In the genomic region with DNA sequence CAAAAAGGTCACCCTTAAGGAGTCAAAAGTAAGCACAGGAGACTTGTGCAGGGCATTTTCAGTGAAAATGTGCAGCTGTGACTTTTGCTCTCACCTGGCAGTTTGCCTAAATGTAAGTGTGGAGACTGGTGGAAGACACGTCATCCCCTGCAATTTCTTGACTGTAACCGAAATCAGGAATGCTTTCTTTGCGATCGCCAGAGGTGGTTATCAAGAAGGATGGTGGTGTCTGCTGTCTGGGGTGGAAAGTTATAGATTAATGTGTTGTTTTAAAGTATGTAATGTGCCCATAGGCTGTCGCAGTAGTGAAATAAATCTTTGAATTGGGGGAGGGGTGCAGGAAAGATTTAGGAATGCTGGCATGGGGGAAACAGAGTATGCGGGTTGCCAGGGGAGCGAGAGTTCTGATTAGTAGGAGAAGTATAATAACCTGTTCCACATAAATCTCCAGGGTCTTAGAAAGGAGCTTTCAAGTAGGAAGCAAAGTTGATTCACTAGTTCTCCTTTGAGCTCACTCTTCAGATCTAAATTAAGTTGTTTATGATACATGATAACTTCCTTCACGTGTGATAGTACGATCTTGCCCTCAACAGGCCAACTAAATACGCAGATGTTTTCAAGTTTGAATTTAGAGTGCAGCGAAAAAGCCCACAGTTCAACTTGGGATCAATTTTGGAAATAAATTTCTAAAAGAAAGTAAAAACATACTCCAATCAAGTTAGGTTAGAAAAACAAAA, we compare ENCODE assay signal across 13 cellular contexts.
DNase-seq lines count a peak whose midpoint lies in the region; ATAC-seq and TF ChIP-seq lines count a peak whose summit lies in the region.
"Had no signal": no experiment of that assay in that cellular context is flagged by ENCODE, and none has a peak within 500 bp of the region (broad histone marks: within the 10 kb centered on the region; RNA-seq: fewer than 3 reads in every experiment).

No MANE protein-coding gene starts in this region.

- H3K27me3 Mint-ChIP-seq in HFFc6 (ENCODE audit: insufficient read depth) = no peaks in the 10 kb centered on the region; the same call in 1 of the 2 replicates
- no peaks in the 10 kb centered on the region for H3K27me3 Mint-ChIP-seq in activated CD8-positive, alpha-beta memory T cell treated with anti-CD3 and anti-CD28 coated beads, Interleukin-2, amount 10 ng/mL, durations not matched to agents 7 days and 5 days
- H3K27me3 Mint-ChIP-seq: activated naive CD8-positive, alpha-beta T cell; naive B cell; stimulated activated memory B cell treated with anti-CD40 and anti-IgM and Interleukin-4, amounts not matched to agents 10 μg/mL and 1 μg/mL and 100 μg/mL, for 72 hours had no signal

- H3K27ac Mint-ChIP-seq in HFFc6 = peak overlapping the region; percentile 7; the same call in 1 of the 2 replicates
- no peak overlapping the region for H3K27ac Mint-ChIP-seq in activated CD8-positive, alpha-beta memory T cell treated with anti-CD3 and anti-CD28 coated beads, Interleukin-2, amount 10 ng/mL, durations not matched to agents 7 days and 5 days
- H3K27ac Mint-ChIP-seq: activated naive CD8-positive, alpha-beta T cell; naive B cell; stimulated activated memory B cell treated with anti-CD40 and anti-IgM and Interleukin-4, amounts not matched to agents 10 μg/mL and 1 μg/mL and 100 μg/mL, for 72 hours had no signal

- DNase-seq in HFFc6 (no peak), glomerular visceral epithelial cell (ENCODE audit: extremely low spot score) (peak; percentile 81), skeletal muscle cell (ENCODE audit: low read depth) (peak; percentile 71), DMS153 (lab: John Stamatoyannopoulos, UW) (no peak), erythroblast (lab: John Stamatoyannopoulos, UW) (no peak)
- DNase-seq in activated CD8-positive, alpha-beta memory T cell treated with anti-CD3 and anti-CD28 coated beads, Interleukin-2, amount 10 ng/mL, durations not matched to agents 7 days and 5 days = no peak
- DNase-seq: naive B cell, NCI-H2081 treated with DMSO at 0.1 percent for 48 hours had no signal

- no peaks in the 10 kb centered on the region for H3K36me3 Mint-ChIP-seq in HFFc6 (ENCODE audit: low read depth)
- H3K36me3 Mint-ChIP-seq in activated CD8-positive, alpha-beta memory T cell treated with anti-CD3 and anti-CD28 coated beads, Interleukin-2, amount 10 ng/mL, durations not matched to agents 7 days and 5 days = no peaks in the 10 kb centered on the region
- H3K36me3 Mint-ChIP-seq: activated naive CD8-positive, alpha-beta T cell; naive B cell; stimulated activated memory B cell treated with anti-CD40 and anti-IgM and Interleukin-4, amounts not matched to agents 10 μg/mL and 1 μg/mL and 100 μg/mL, for 72 hours had no signal

- H3K9me3 Mint-ChIP-seq in HFFc6 = peaks cover 17% of the 10 kb centered on the region; the same call in 1 of the 2 replicates
- peaks cover 2% of the 10 kb centered on the region for H3K9me3 Mint-ChIP-seq in activated CD8-positive, alpha-beta memory T cell treated with anti-CD3 and anti-CD28 coated beads, Interleukin-2, amount 10 ng/mL, durations not matched to agents 7 days and 5 days (ENCODE audit: low read depth)

- CTCF ChIA-PET in activated CD8-positive, alpha-beta memory T cell treated with anti-CD3 and anti-CD28 coated beads, Interleukin-2, amount 10 ng/mL, durations not matched to agents 7 days and 5 days (lab: Charles Lee) = no interaction called here

- H3K4me3 ChIP-seq in WI38 (ENCODE audit: low read depth, low read length) = peak overlapping the region; percentile 31
- peak overlapping the region; percentile 4 for H3K4me3 ChIP-seq in skeletal muscle cell (ENCODE audit: low read depth, low read length)
- H3K4me3 ChIP-seq: HAP-1 had no signal

- H3K4me3 Mint-ChIP-seq in HFFc6 = peak overlapping the region; percentile 83; the same call in 1 of the 2 replicates
- no peak overlapping the region for H3K4me3 Mint-ChIP-seq in activated CD8-positive, alpha-beta memory T cell treated with anti-CD3 and anti-CD28 coated beads, Interleukin-2, amount 10 ng/mL, durations not matched to agents 7 days and 5 days
- H3K4me3 Mint-ChIP-seq: activated naive CD8-positive, alpha-beta T cell; naive B cell; stimulated activated memory B cell treated with anti-CD40 and anti-IgM and Interleukin-4, amounts not matched to agents 10 μg/mL and 1 μg/mL and 100 μg/mL, for 72 hours had no signal

- no peak for TF ChIP-seq POLR2A in erythroblast (IDR thresholded peaks at IDR 0.05; ENCODE audit: low read length)

- ATAC-seq in activated CD8-positive, alpha-beta memory T cell treated with anti-CD3 and anti-CD28 coated beads, Interleukin-2, amount 10 ng/mL, durations not matched to agents 7 days and 5 days = no peak
- no peak for ATAC-seq in GM21381 (IDR thresholded peaks at IDR 0.05; ENCODE audit: unreplicated experiment)
- ATAC-seq: stimulated activated memory B cell treated with anti-CD40 and anti-IgM and Interleukin-4, amounts not matched to agents 10 μg/mL and 1 μg/mL and 100 μg/mL, for 72 hours had no signal

- TF ChIP-seq CTCF in HFFc6 (IDR thresholded peaks at IDR 0.05) (no peak), WI38 (IDR thresholded peaks at IDR 0.05; ENCODE audit: low read depth, low read length) (no peak)

- peaks cover 19% of the 10 kb centered on the region; the same call in 1 of the 2 replicates for H3K4me1 Mint-ChIP-seq in HFFc6 (ENCODE audit: low read depth)
- H3K4me1 Mint-ChIP-seq in activated CD8-positive, alpha-beta memory T cell treated with anti-CD3 and anti-CD28 coated beads, Interleukin-2, amount 10 ng/mL, durations not matched to agents 7 days and 5 days = no peaks in the 10 kb centered on the region
- H3K4me1 Mint-ChIP-seq: naive B cell; stimulated activated memory B cell treated with anti-CD40 and anti-IgM and Interleukin-4, amounts not matched to agents 10 μg/mL and 1 μg/mL and 100 μg/mL, for 72 hours had no signal

Comparison
In these comparisons a context has a peak if more than half of its experiments do, and no peak if none do; other contexts are left out.
1. DNase-seq: peak in glomerular visceral epithelial cell (single experiment) and skeletal muscle cell (single experiment); none in HFFc6 (single experiment), DMS153 (single experiment), erythroblast (0 of 2) and activated CD8-positive, alpha-beta memory T cell treated with anti-CD3 and anti-CD28 coated beads, Interleukin-2, amount 10 ng/mL, durations not matched to agents 7 days and 5 days (single experiment).